ENCODE assay signal across 24 cellular contexts in genomic region chr5:26543987-26544386, GRCh38.
"Had no signal": no experiment of that assay in that cellular context is flagged by ENCODE, and none has a peak within 500 bp of the region (broad histone marks: within the 10 kb centered on the region; RNA-seq: fewer than 3 reads in every experiment).

No MANE protein-coding gene starts in this region.

- H3K4me1 ChIP-seq: colonic mucosa, esophagus squamous epithelium, foreskin keratinocyte, gastrocnemius medialis, gastroesophageal sphincter, heart left ventricle, heart right ventricle had no signal

- H3K27me3 Mint-ChIP-seq: dendritic cell treated with granulocyte-macrophage colony-stimulating factor and Interleukin-4, amounts not matched to agents 40 ng/mL and 50 ng/mL, for 4 days; effector memory CD8-positive, alpha-beta T cell had no signal

- H3K4me3 Mint-ChIP-seq: dendritic cell treated with granulocyte-macrophage colony-stimulating factor and Interleukin-4, amounts not matched to agents 40 ng/mL and 50 ng/mL, for 4 days; effector memory CD8-positive, alpha-beta T cell; endodermal cell had no signal

- H3K27ac ChIP-seq: colonic mucosa, coronary artery, dorsolateral prefrontal cortex, epithelial cell of prostate, esophagus squamous epithelium, foreskin keratinocyte, gastrocnemius medialis, gastroesophageal sphincter, heart left ventricle, heart right ventricle had no signal

- H3K27ac Mint-ChIP-seq: dendritic cell treated with granulocyte-macrophage colony-stimulating factor and Interleukin-4, amounts not matched to agents 40 ng/mL and 50 ng/mL, for 4 days; effector memory CD8-positive, alpha-beta T cell; endodermal cell had no signal

- DNase-seq: colonic mucosa; cortex of kidney; dermis blood vessel endothelial cell; dorsolateral prefrontal cortex; effector CD4-positive, alpha-beta T cell; effector CD8-positive, alpha-beta T cell; effector memory CD4-positive, alpha-beta T cell; effector memory CD8-positive, alpha-beta T cell; endodermal cell; erythroblast; esophagus squamous epithelium; foreskin fibroblast; foreskin keratinocyte; foreskin melanocyte; gastrocnemius medialis; glutamatergic neuron; head of caudate nucleus; heart left ventricle; heart right ventricle had no signal

- H3K27me3 ChIP-seq: colonic mucosa, dorsolateral prefrontal cortex, esophagus squamous epithelium, foreskin keratinocyte, gastrocnemius medialis, gastroesophageal sphincter, heart left ventricle, heart right ventricle had no signal

- H3K9me3 ChIP-seq: colonic mucosa, gastrocnemius medialis, gastroesophageal sphincter had no signal

- H3K4me3 ChIP-seq: colonic mucosa, coronary artery, dorsolateral prefrontal cortex, esophagus squamous epithelium, gastrocnemius medialis, gastroesophageal sphincter, heart left ventricle, heart right ventricle had no signal

- H3K4me1 Mint-ChIP-seq: endodermal cell had no signal

- ATAC-seq: effector memory CD8-positive, alpha-beta T cell; esophagus mucosa; foreskin keratinocyte; gastrocnemius medialis; gastroesophageal sphincter; heart left ventricle; heart right ventricle had no signal

- H3K36me3 ChIP-seq: colonic mucosa, esophagus squamous epithelium, gastrocnemius medialis, gastroesophageal sphincter, heart left ventricle, heart right ventricle had no signal
